In the genomic region with DNA sequence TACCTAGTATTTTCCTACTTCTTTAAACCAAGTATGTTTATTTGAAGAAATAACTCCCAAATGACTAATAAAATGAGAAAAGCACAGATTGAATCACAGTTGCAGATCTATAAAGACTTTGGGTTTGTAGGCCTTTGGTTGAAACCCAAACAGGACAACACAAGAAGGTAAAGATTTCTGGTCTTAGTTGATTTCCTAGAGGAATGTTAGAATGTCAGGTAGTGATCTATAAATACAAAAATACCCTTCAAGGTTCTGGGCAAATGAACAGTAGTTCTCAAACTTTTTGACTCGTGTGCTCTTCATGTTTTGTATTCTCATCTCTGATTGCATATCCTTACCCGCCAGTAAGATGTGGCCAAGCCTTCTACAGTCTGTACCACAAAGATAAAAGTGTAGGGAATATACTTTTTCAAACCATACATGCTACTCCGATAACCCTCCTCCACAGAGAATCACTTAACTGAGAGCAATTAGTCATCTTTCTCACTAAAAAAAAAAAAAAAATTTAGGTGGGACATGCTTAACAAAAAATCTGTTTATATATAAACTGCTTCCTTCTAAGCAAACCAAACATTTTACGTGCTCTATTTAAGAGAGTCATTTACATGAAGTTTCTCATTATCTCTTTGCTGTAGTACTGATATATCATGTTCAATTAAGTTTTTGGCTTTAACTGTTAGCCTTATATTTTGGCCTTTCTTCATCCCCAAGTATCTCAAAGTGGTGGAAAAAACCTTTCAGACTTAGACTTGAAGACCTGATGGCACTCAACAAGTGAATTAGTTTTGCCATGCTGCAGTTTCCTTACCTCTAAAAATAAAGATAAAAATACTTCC, we compare ENCODE assay signal across 19 cellular contexts. TPM values are rescaled to one million over a fixed set of nuclear protein-coding genes. Genes with fewer than 3 reads are reported as not detected.
DNase-seq lines count a peak whose midpoint lies in the region; ATAC-seq and TF ChIP-seq lines count a peak whose summit lies in the region.
"Had no signal": no experiment of that assay in that cellular context is flagged by ENCODE, and none has a peak within 500 bp of the region (broad histone marks: within the 10 kb centered on the region; RNA-seq: fewer than 3 reads in every experiment).

No MANE protein-coding gene starts in this region.

- peak overlapping the region; percentile 78 for H3K27ac Mint-ChIP-seq in activated T-helper 17 cell treated with anti-CD3 and anti-CD28 coated beads, Interleukin-2, amount 50 U/mL, for 72 hours
- peak overlapping the region; percentile 54 to 80 (median 74) for H3K27ac Mint-ChIP-seq in naive thymus-derived CD8-positive, alpha-beta T cell
- no peak overlapping the region for H3K27ac Mint-ChIP-seq in GM23338

- POLR2A ChIA-PET in HEK293 (lab: Yijun Ruan, JAX): no interaction called here
- POLR2A ChIA-PET in naive thymus-derived CD8-positive, alpha-beta T cell (lab: Charles Lee): no interaction called here

- H3K4me3 Mint-ChIP-seq in activated T-cell treated with anti-CD3 and anti-CD28 coated beads, Interleukin-2, amount 50 U/mL, for 4 hours: no peak overlapping the region
- H3K4me3 Mint-ChIP-seq in activated T-helper 17 cell treated with anti-CD3 and anti-CD28 coated beads, Interleukin-2, amount 50 U/mL, for 72 hours: peak overlapping the region; percentile 12
- H3K4me3 Mint-ChIP-seq in naive thymus-derived CD8-positive, alpha-beta T cell: peak overlapping the region in 3 of 10 donors; percentile 5 to 34 (median 33)
- no peak overlapping the region for H3K4me3 Mint-ChIP-seq in GM23338
- H3K4me3 Mint-ChIP-seq: CD14-positive monocyte had no signal

- TF ChIP-seq EP300 in upper lobe of left lung (IDR thresholded peaks at IDR 0.05): no peak

- H3K4me3 ChIP-seq in HEK293 (ENCODE audit: low read depth, low read length) (no peak overlapping the region), GM23338 (no peak overlapping the region), upper lobe of left lung (no peak overlapping the region)
- H3K4me3 ChIP-seq: ascending aorta, left ventricle myocardium inferior, spleen, suprapubic skin had no signal

- H3K27me3 ChIP-seq in GM23338 (ENCODE audit: insufficient read depth): no peaks in the 10 kb centered on the region
- H3K27me3 ChIP-seq in upper lobe of left lung: no peaks in the 10 kb centered on the region
- H3K27me3 ChIP-seq: ascending aorta, neutrophil, spleen, suprapubic skin had no signal

- no peak overlapping the region for H2AFZ ChIP-seq in GM23338

- no peak for TF ChIP-seq CTCF in HEK293 (tag by site-specific recombination; IDR thresholded peaks at IDR 0.05)
- no peak for TF ChIP-seq CTCF in GM23338 (conservative IDR thresholded peaks at IDR 0.05; ENCODE audit: low read depth in 2 of 2)
- no peak for TF ChIP-seq CTCF in upper lobe of left lung (IDR thresholded peaks at IDR 0.05)

- 81 to 95% methylated on average over 4 of the region's 4 CpGs for WGBS in upper lobe of left lung, 2 donors

- CTCF ChIA-PET in HEK293 (lab: Yijun Ruan, JAX): interaction anchor here (1.1 to 1.9 kb wide), 2 partner anchors 65 to 458 kb away, joined by 3 to 9 read pairs; no protein-coding TSS in a partner anchor

- H3K9me2 ChIP-seq in GM23338 (ENCODE audit: insufficient read depth): no peaks in the 10 kb centered on the region

- H3K36me3 Mint-ChIP-seq in activated T-cell treated with anti-CD3 and anti-CD28 coated beads, Interleukin-2, amount 50 U/mL, for 4 hours (ENCODE audit: insufficient read depth): peaks cover 42% of the 10 kb centered on the region
- peaks cover 100% of the 10 kb centered on the region for H3K36me3 Mint-ChIP-seq in activated T-helper 17 cell treated with anti-CD3 and anti-CD28 coated beads, Interleukin-2, amount 50 U/mL, for 72 hours (ENCODE audit: low read depth)
- H3K36me3 Mint-ChIP-seq in naive thymus-derived CD8-positive, alpha-beta T cell: peaks cover 0 to 89% (median 34%) of the 10 kb centered on the region in 3 donors
- peaks cover 94% of the 10 kb centered on the region for H3K36me3 Mint-ChIP-seq in GM23338 (ENCODE audit: low read depth)

- peak; percentile 66 to 91 for ATAC-seq in activated T-cell treated with anti-CD3 and anti-CD28 coated beads, Interleukin-2, amount 50 U/mL, for 4 hours
- peak; percentile 83 for ATAC-seq in activated T-helper 17 cell treated with anti-CD3 and anti-CD28 coated beads, Interleukin-2, amount 50 U/mL, for 72 hours (replicated peaks)
- ATAC-seq in naive thymus-derived CD8-positive, alpha-beta T cell: peak; percentile 71 to 77
- ATAC-seq in GM23338 (no peak), upper lobe of left lung (ENCODE audit: low FRiP score in 2 of 2) (no peak)
- ATAC-seq: esophagus mucosa had no signal

- H3K79me2 ChIP-seq in GM23338 (replicated peaks; ENCODE audit: insufficient read depth): no peaks in the 10 kb centered on the region

- H3K4me2 ChIP-seq in GM23338: no peak overlapping the region

- DNase-seq in activated T-cell treated with anti-CD3 and anti-CD28 coated beads, Interleukin-2, amount 50 U/mL, for 4 hours: no peak
- DNase-seq in activated T-cell treated with anti-CD3 and anti-CD28 coated beads for 4 hours: no peak
- DNase-seq in naive thymus-derived CD8-positive, alpha-beta T cell: no peak
- no peak for DNase-seq in GM23338 (ENCODE audit: low spot score)
- no peak for DNase-seq in upper lobe of left lung
- DNase-seq in NK-92 treated with Interleukin-12 subunit alpha and Interleukin-12 subunit beta, amount 100 ng/mL, for 24 hours (lab: John Stamatoyannopoulos, UW): no peak
- DNase-seq: DND-41, left ventricle myocardium inferior, NCI-H1048, NCI-H2029, retina, spleen had no signal

- H4K20me1 ChIP-seq in GM23338 (replicated peaks; ENCODE audit: insufficient read depth): peaks cover 8% of the 10 kb centered on the region

- peaks cover 23% of the 10 kb centered on the region for H3K4me1 Mint-ChIP-seq in activated T-cell treated with anti-CD3 and anti-CD28 coated beads, Interleukin-2, amount 50 U/mL, for 4 hours (ENCODE audit: low read depth)
- H3K4me1 Mint-ChIP-seq in activated T-helper 17 cell treated with anti-CD3 and anti-CD28 coated beads, Interleukin-2, amount 50 U/mL, for 72 hours: peaks cover 29% of the 10 kb centered on the region
- peaks cover 12 to 33% (median 25%) of the 10 kb centered on the region in 4 donors for H3K4me1 Mint-ChIP-seq in naive thymus-derived CD8-positive, alpha-beta T cell
- no peaks in the 10 kb centered on the region for H3K4me1 Mint-ChIP-seq in GM23338

- H3K36me3 ChIP-seq in HEK293 (ENCODE audit: control insufficient read depth in 2 of 2, insufficient read depth in 1 of 2, low read length in 2 of 2): peaks cover 97 to 98% of the 10 kb centered on the region in 2 experiments
- H3K36me3 ChIP-seq in GM23338 (ENCODE audit: insufficient read depth): peaks cover 66% of the 10 kb centered on the region; the same call in 1 of the 2 replicates
- peaks cover 39 to 99% (median 64%) of the 10 kb centered on the region in 4 donors for H3K36me3 ChIP-seq in upper lobe of left lung

- no peaks in the 10 kb centered on the region for H3K4me1 ChIP-seq in HEK293 (ENCODE audit: control insufficient read depth, insufficient read depth, low read length)
- no peaks in the 10 kb centered on the region for H3K4me1 ChIP-seq in GM23338 (ENCODE audit: insufficient read depth)
- peaks cover 0 to 3% (median 0%) of the 10 kb centered on the region in 4 donors for H3K4me1 ChIP-seq in upper lobe of left lung
- H3K4me1 ChIP-seq: ascending aorta, left ventricle myocardium inferior, suprapubic skin had no signal

- no peaks in the 10 kb centered on the region for H3K27me3 Mint-ChIP-seq in activated T-cell treated with anti-CD3 and anti-CD28 coated beads, Interleukin-2, amount 50 U/mL, for 4 hours (ENCODE audit: low read depth)
- H3K27me3 Mint-ChIP-seq in activated T-helper 17 cell treated with anti-CD3 and anti-CD28 coated beads, Interleukin-2, amount 50 U/mL, for 72 hours: no peaks in the 10 kb centered on the region
- no peaks in the 10 kb centered on the region for H3K27me3 Mint-ChIP-seq in naive thymus-derived CD8-positive, alpha-beta T cell
- no peaks in the 10 kb centered on the region for H3K27me3 Mint-ChIP-seq in GM23338 (ENCODE audit: insufficient read depth, low read depth, poor library complexity)

- H3F3A ChIP-seq in GM23338 (replicated peaks; ENCODE audit: low read depth): peaks cover 8% of the 10 kb centered on the region; the same call in 1 of the 2 replicates

- H3K9me3 ChIP-seq in HEK293 (ENCODE audit: control insufficient read depth, insufficient read depth, low read depth, low read length) (no peaks in the 10 kb centered on the region), upper lobe of left lung (no peaks in the 10 kb centered on the region)
- H3K9me3 ChIP-seq: ascending aorta, left ventricle myocardium inferior, spleen, suprapubic skin had no signal

- H3K9me3 Mint-ChIP-seq in activated T-cell treated with anti-CD3 and anti-CD28 coated beads, Interleukin-2, amount 50 U/mL, for 4 hours: no peaks in the 10 kb centered on the region
- H3K9me3 Mint-ChIP-seq in activated T-helper 17 cell treated with anti-CD3 and anti-CD28 coated beads, Interleukin-2, amount 50 U/mL, for 72 hours: no peaks in the 10 kb centered on the region
- H3K9me3 Mint-ChIP-seq in naive thymus-derived CD8-positive, alpha-beta T cell: no peaks in the 10 kb centered on the region
- H3K9me3 Mint-ChIP-seq in GM23338: no peaks in the 10 kb centered on the region
- H3K9me3 Mint-ChIP-seq: CD14-positive monocyte had no signal

- no peak overlapping the region for H3K27ac ChIP-seq in HEK293 (ENCODE audit: extremely low read depth, low read depth, low read length)
- H3K27ac ChIP-seq in GM23338 (ENCODE audit: low read depth): no peak overlapping the region
- H3K27ac ChIP-seq in upper lobe of left lung: no peak overlapping the region
- H3K27ac ChIP-seq: ascending aorta, left ventricle myocardium inferior, suprapubic skin had no signal

- TF ChIP-seq POLR2A in upper lobe of left lung (IDR thresholded peaks at IDR 0.05): no peak

RNA-seq across cellular contexts. Expression of gene CNIH4, which starts 36.0 kb away (rescaled TPM):
- total RNA-seq in activated T-cell treated with anti-CD3 and anti-CD28 coated beads, Interleukin-2, amount 50 U/mL, for 4 hours: 10 to 100 TPM; 31.2 to 38.6 (median 37.6) TPM
- total RNA-seq in activated T-helper 17 cell treated with anti-CD3 and anti-CD28 coated beads, Interleukin-2, amount 50 U/mL, for 72 hours: 10 to 100 TPM; 42.6 to 44.8 TPM
- 10 to 100 TPM; 39.1 to 39.6 TPM for total RNA-seq in naive thymus-derived CD8-positive, alpha-beta T cell
- 10 to 100 TPM; 29.7 to 46.6 (median 45.3) TPM for polyA plus RNA-seq in naive thymus-derived CD8-positive, alpha-beta T cell
- total RNA-seq in GM23338 (2014; rRNA removed; shearing (Covaris generic)): 47.4 and 53.5 TPM in 2 replicates
- polyA plus RNA-seq in GM23338 (2016; fragmentation: Nextera tagmentation; extraction: Ambion mirVana): 191 and 194 TPM in 2 replicates
- total RNA-seq in upper lobe of left lung: 10 to 100 TPM; 19.2 to 86.6 (median 38.5) TPM

RNA-seq across cellular contexts. Expression of gene WDR26, which starts 42.0 kb away (rescaled TPM):
- total RNA-seq in activated T-cell treated with anti-CD3 and anti-CD28 coated beads, Interleukin-2, amount 50 U/mL, for 4 hours: 10 to 100 TPM; 48.9 to 58.6 (median 53.6) TPM
- 100 to 1,000 TPM in 1 of 2 donors, 10 to 100 TPM in 1; 75.6 to 154 TPM for total RNA-seq in activated T-helper 17 cell treated with anti-CD3 and anti-CD28 coated beads, Interleukin-2, amount 50 U/mL, for 72 hours
- total RNA-seq in naive thymus-derived CD8-positive, alpha-beta T cell: 100 to 1,000 TPM; 119 to 121 TPM
- polyA plus RNA-seq in naive thymus-derived CD8-positive, alpha-beta T cell: 1 to 10 TPM; 2.7 to 3.8 (median 2.8) TPM
- 71.0 and 74.6 TPM in 2 replicates for total RNA-seq in GM23338 (2014; rRNA removed; shearing (Covaris generic))
- 13.9 and 16.9 TPM in 2 replicates for polyA plus RNA-seq in GM23338 (2016; fragmentation: Nextera tagmentation; extraction: Ambion mirVana)
- total RNA-seq in upper lobe of left lung: 100 to 1,000 TPM in 3 of 6 donors, 10 to 100 TPM in 3; 75.8 to 145 (median 91.2) TPM

Comparison
In these comparisons a context has a peak if more than half of its experiments do, and no peak if none do; other contexts are left out.
1. ATAC-seq: peak in activated T-cell treated with anti-CD3 and anti-CD28 coated beads, Interleukin-2, amount 50 U/mL, for 4 hours (2 of 2), activated T-helper 17 cell treated with anti-CD3 and anti-CD28 coated beads, Interleukin-2, amount 50 U/mL, for 72 hours (single experiment) and naive thymus-derived CD8-positive, alpha-beta T cell (2 of 2); none in GM23338 (single experiment) and upper lobe of left lung (0 of 2).